Comparison of ENCODE assay signal across 11 cellular contexts in genomic region chr16:88700322-88700635, GRCh38. TPM values are rescaled to one million over a fixed set of nuclear protein-coding genes. Genes with fewer than 3 reads are reported as not detected.
DNase-seq lines count a peak whose midpoint lies in the region; ATAC-seq, FAIRE-seq and TF ChIP-seq lines count a peak whose summit lies in the region.
"Had no signal": no experiment of that assay in that cellular context is flagged by ENCODE, and none has a peak within 500 bp of the region (broad histone marks: within the 10 kb centered on the region; RNA-seq: fewer than 3 reads in every experiment).

No MANE protein-coding gene starts in this region.

- peaks cover 67% of the 10 kb centered on the region for H3K4me1 ChIP-seq in OCI-LY7 (ENCODE audit: insufficient read depth, low read length, poor library complexity, severe bottlenecking)
- peaks cover 78% of the 10 kb centered on the region for H3K4me1 ChIP-seq in effector memory CD4-positive, alpha-beta T cell (ENCODE audit: control insufficient read depth, insufficient read depth, low read length, poor library complexity, severe bottlenecking)
- no peaks in the 10 kb centered on the region for H3K4me1 ChIP-seq in small intestine (ENCODE audit: control insufficient read depth in 2 of 2, insufficient read depth in 1 of 2, low read depth in 1 of 2, low read length in 1 of 2)
- peaks cover 6% of the 10 kb centered on the region for H3K4me1 ChIP-seq in mammary epithelial cell (ENCODE audit: insufficient read depth, low read length)

- H3K27ac ChIP-seq in OCI-LY7 (ENCODE audit: low read depth, low read length, poor library complexity, severe bottlenecking) (peak overlapping the region; percentile 71), small intestine (ENCODE audit: low read depth in 1 of 2, low read length in 1 of 2) (peak overlapping the region; percentile 27 to 86), mammary epithelial cell (ENCODE audit: insufficient read depth, low read depth, low read length) (no peak overlapping the region)
- H3K27ac ChIP-seq in effector memory CD4-positive, alpha-beta T cell (ENCODE audit: insufficient read depth, low read length, poor library complexity, severe bottlenecking): peak overlapping the region; percentile 88

- peak overlapping the region; percentile 97 for H3K27ac Mint-ChIP-seq in activated CD4-positive, alpha-beta T cell treated with anti-CD3 and anti-CD28 coated beads for 36 hours

- H3K36me3 ChIP-seq in OCI-LY7 (ENCODE audit: insufficient read depth, low read length) (peaks cover 24% of the 10 kb centered on the region; the same call in 1 of the 2 replicates), small intestine (ENCODE audit: control insufficient read depth in 2 of 2, insufficient read depth in 2 of 2, low read length in 2 of 2) (peaks cover 4 to 7% of the 10 kb centered on the region in 2 donors), mammary epithelial cell (ENCODE audit: insufficient read depth, low read length) (no peaks in the 10 kb centered on the region)
- peaks cover 47% of the 10 kb centered on the region for H3K36me3 ChIP-seq in effector memory CD4-positive, alpha-beta T cell (ENCODE audit: control insufficient read depth, insufficient read depth, low read length)

- H3K36me3 Mint-ChIP-seq in activated CD4-positive, alpha-beta T cell treated with anti-CD3 and anti-CD28 coated beads for 36 hours (ENCODE audit: low read depth): peaks cover 31% of the 10 kb centered on the region

- POLR2A ChIA-PET in activated CD4-positive, alpha-beta T cell treated with anti-CD3 and anti-CD28 coated beads for 36 hours (lab: Charles Lee): interaction anchor here (0.6 to 2.6 kb wide), 4 partner anchors 13 to 110 kb away, joined by 3 to 7 read pairs (median 3); no protein-coding TSS in a partner anchor
- POLR2A ChIA-PET in OCI-LY7 (lab: Charles Lee): interaction anchor here (0.5 kb wide), 1 partner anchor 20 kb away, joined by 3 read pairs; no protein-coding TSS in a partner anchor

- H3K9me3 Mint-ChIP-seq in activated CD4-positive, alpha-beta T cell treated with anti-CD3 and anti-CD28 coated beads for 36 hours (ENCODE audit: low read depth): no peaks in the 10 kb centered on the region

- H3K4me3 Mint-ChIP-seq in activated CD4-positive, alpha-beta T cell treated with anti-CD3 and anti-CD28 coated beads for 36 hours: peak overlapping the region; percentile 92

- H3K4me2 ChIP-seq in OCI-LY7 (ENCODE audit: low read length) (peak overlapping the region; percentile 79), mammary epithelial cell (ENCODE audit: insufficient read depth, low read depth, low read length) (no peak overlapping the region)

- no peaks in the 10 kb centered on the region for H3K9me3 ChIP-seq in OCI-LY7 (ENCODE audit: low read length)
- H3K9me3 ChIP-seq in effector memory CD4-positive, alpha-beta T cell (ENCODE audit: control insufficient read depth, low read length): no peaks in the 10 kb centered on the region
- H3K9me3 ChIP-seq in small intestine (ENCODE audit: control insufficient read depth, low read depth): no peaks in the 10 kb centered on the region
- H3K9me3 ChIP-seq in mammary epithelial cell (replicated peaks; ENCODE audit: insufficient read depth, low read length): no peaks in the 10 kb centered on the region

- intact Hi-C loops in activated CD4-positive, alpha-beta T cell treated with anti-CD3 and anti-CD28 coated beads for 36 hours (cut with DNase I, micrococcal nuclease): loop anchor here (2.0 to 5.0 kb wide), 4 partner anchors 13 to 1308 kb away; partner anchors contain the start of genes MAP1LC3B (in 1 of the 2), SNAI3 (in 1 of the 2) and ZFPM1 (in 1 of the 2)
- intact Hi-C loops in OCI-LY7 (cut with micrococcal nuclease; ENCODE audit: unreplicated experiment) (loop anchor here (5.0 kb wide), 2 partner anchors 68 to 128 kb away; partner anchors contain the start of gene ZC3H18), mammary epithelial cell (cut with micrococcal nuclease) (no loop called here)

- dilution Hi-C loops in mammary epithelial cell (cut with HindIII; ENCODE audit: low sequenced_read_pairs): no loop called here

- H3K27me3 Mint-ChIP-seq in activated CD4-positive, alpha-beta T cell treated with anti-CD3 and anti-CD28 coated beads for 36 hours: no peaks in the 10 kb centered on the region

- ATAC-seq in activated CD4-positive, alpha-beta T cell treated with anti-CD3 and anti-CD28 coated beads for 36 hours: no peak
- no peak for ATAC-seq in GM19467 (IDR thresholded peaks at IDR 0.05; ENCODE audit: unreplicated experiment)

- CTCF ChIA-PET in activated CD4-positive, alpha-beta T cell treated with anti-CD3 and anti-CD28 coated beads for 36 hours (lab: Charles Lee): interaction anchor here (1.3 kb wide), 1 partner anchor 15 kb away, joined by 6 read pairs; no protein-coding TSS in a partner anchor
- CTCF ChIA-PET in OCI-LY7 (lab: Charles Lee; ENCODE audit: unreplicated experiment) (no interaction called here), mammary epithelial cell (lab: Charles Lee; ENCODE audit: low non-redundant PET) (no interaction called here)

- in situ Hi-C loops in mammary epithelial cell (cut with MboI; ENCODE audit: low sequenced_read_pairs in 2 of 2): no loop called here

- H3K4me3 ChIP-seq in OCI-LY7 (ENCODE audit: low read depth, low read length, poor library complexity, severe bottlenecking) (peak overlapping the region; percentile 89), small intestine (ENCODE audit: low read depth in 1 of 2, low read length in 2 of 2) (no peak overlapping the region), mammary epithelial cell (replicated peaks in 1 of 3; ENCODE audit: insufficient read depth in 1 of 3, low read depth in 2 of 3, low read length in 3 of 3) (no peak overlapping the region)
- H3K4me3 ChIP-seq in effector memory CD4-positive, alpha-beta T cell (ENCODE audit: insufficient read depth, low read depth, low read length, poor library complexity, severe bottlenecking): peak overlapping the region; percentile 80

- H3K9ac ChIP-seq in mammary epithelial cell (ENCODE audit: insufficient read depth, low read length): no peak overlapping the region

- no peaks in the 10 kb centered on the region for H4K20me1 ChIP-seq in OCI-LY7 (ENCODE audit: insufficient read depth, low read length)
- H4K20me1 ChIP-seq in mammary epithelial cell (ENCODE audit: insufficient read depth, low read length): no peaks in the 10 kb centered on the region

- no TSS peak for BruUV-seq in OCI-LY7 (replicated peaks; lab: Mats Ljungman, UMichigan)
- BruUV-seq in mammary epithelial cell (replicated peaks; lab: Mats Ljungman, UMichigan): no TSS peak

- 55 to 72% (median 70%) methylated on average over 14 of the region's 14 CpGs for WGBS in small intestine, 3 donors
- WGBS in mammary epithelial cell (ENCODE audit: low coverage, missing lambda C conversion rate): 95% methylated on average over 14 of the region's 14 CpGs

- no peaks in the 10 kb centered on the region for H3K27me3 ChIP-seq in effector memory CD4-positive, alpha-beta T cell (replicated peaks; ENCODE audit: control insufficient read depth, insufficient read depth, low read length, poor library complexity, severe bottlenecking)
- no peaks in the 10 kb centered on the region for H3K27me3 ChIP-seq in small intestine (ENCODE audit: control insufficient read depth in 2 of 2, insufficient read depth in 2 of 2, low read length in 2 of 2)
- H3K27me3 ChIP-seq in mammary epithelial cell (ENCODE audit: insufficient read depth, low read length): no peaks in the 10 kb centered on the region

- H3K4me1 Mint-ChIP-seq in activated CD4-positive, alpha-beta T cell treated with anti-CD3 and anti-CD28 coated beads for 36 hours: peaks cover 55% of the 10 kb centered on the region

- peaks cover 10% of the 10 kb centered on the region; the same call in 1 of the 2 replicates for H3K79me2 ChIP-seq in OCI-LY7 (ENCODE audit: insufficient read depth, low read depth, low read length)
- H3K79me2 ChIP-seq in mammary epithelial cell (ENCODE audit: insufficient read depth, low read length): no peaks in the 10 kb centered on the region

- TF ChIP-seq CTCF in OCI-LY7 (conservative IDR thresholded peaks at IDR 0.05; ENCODE audit: low read length): no peak
- TF ChIP-seq CTCF in mammary epithelial cell (conservative IDR thresholded peaks at IDR 0.05 in 1 of 2, IDR thresholded peaks at IDR 0.05 in 1 of 2; ENCODE audit: extremely low read depth in 1 of 2, insufficient read depth in 1 of 2, low read depth in 1 of 2, low read length in 2 of 2): no peak

- no peak for DNase-seq in activated CD4-positive, alpha-beta T cell treated with anti-CD3 and anti-CD28 coated beads for 36 hours
- no peak for DNase-seq in activated CD4-positive, alpha-beta T cell treated with anti-CD3 and anti-CD28 coated beads, Interleukin-2, amount 50 U/mL, for 48 hours
- DNase-seq in OCI-LY7 (ENCODE audit: low spot score): no peak
- DNase-seq in effector memory CD4-positive, alpha-beta T cell: no peak
- DNase-seq in small intestine: no peak
- no peak for DNase-seq in mammary epithelial cell
- no peak for DNase-seq in islet precursor cell
- DNase-seq: NCI-H2029 had no signal

- H2AFZ ChIP-seq in OCI-LY7 (ENCODE audit: low read length): no peak overlapping the region
- H2AFZ ChIP-seq in mammary epithelial cell (ENCODE audit: low read depth, low read length): no peak overlapping the region

- FAIRE-seq in small intestine (lab: Jason Lieb, UNC): no peak
- FAIRE-seq: A204.1 had no signal

- no peaks in the 10 kb centered on the region for H3K9me2 ChIP-seq in OCI-LY7 (ENCODE audit: insufficient read depth, low read length)

RNA-seq across cellular contexts. Expression of gene RNF166, which starts 5.9 kb away (rescaled TPM):
- total RNA-seq in activated CD4-positive, alpha-beta T cell treated with anti-CD3 and anti-CD28 coated beads for 36 hours: 10 to 100 TPM; 44.0 to 49.7 TPM
- 39.2 and 52.4 TPM in 2 replicates for total RNA-seq in OCI-LY7 (2014; rRNA removed; shearing (Covaris generic))
- 40.3 and 56.2 TPM in 2 replicates for total RNA-seq in OCI-LY7 (2022)
- 10 to 100 TPM in 2 of 3 donors, 1 to 10 TPM in 1; 9.2 to 15.1 (median 13.5) TPM for polyA plus RNA-seq in small intestine
- total RNA-seq in mammary epithelial cell: 10 to 100 TPM in 1 of 2 donors, 1 to 10 TPM in 1; 9.8 to 11.2 TPM
- 5.1 TPM for polyA plus RNA-seq in mammary epithelial cell
- 1.7 TPM for polyA minus RNA-seq in mammary epithelial cell

RNA-seq across cellular contexts. Expression of gene CTU2, which starts 6.0 kb away (rescaled TPM):
- total RNA-seq in activated CD4-positive, alpha-beta T cell treated with anti-CD3 and anti-CD28 coated beads for 36 hours: 10 to 100 TPM; 29.6 to 36.2 TPM
- 18.5 and 21.9 TPM in 2 replicates for total RNA-seq in OCI-LY7 (2014; rRNA removed; shearing (Covaris generic))
- total RNA-seq in OCI-LY7 (2022): 23.3 and 24.4 TPM in 2 replicates
- polyA plus RNA-seq in small intestine: 10 to 100 TPM; 10.1 to 15.0 (median 12.4) TPM
- total RNA-seq in mammary epithelial cell: 10 to 100 TPM; 13.2 to 26.5 TPM
- polyA plus RNA-seq in mammary epithelial cell: 12.8 TPM
- 12.3 TPM for polyA minus RNA-seq in mammary epithelial cell

RNA-seq across cellular contexts. Expression of gene SNAI3, which starts 14.0 kb away (rescaled TPM):
- 1 to 10 TPM; 3.6 to 4.1 TPM for total RNA-seq in activated CD4-positive, alpha-beta T cell treated with anti-CD3 and anti-CD28 coated beads for 36 hours
- 2.4 and 3.1 TPM in 2 replicates for total RNA-seq in OCI-LY7 (2014; rRNA removed; shearing (Covaris generic))
- total RNA-seq in OCI-LY7 (2022) (1.6 and 3.3 TPM in 2 replicates), mammary epithelial cell (not detected)
- polyA plus RNA-seq in small intestine (1 to 10 TPM in 1 of 3 donors, under 1 TPM in 2; 0.45 to 3.2 (median 0.72) TPM), mammary epithelial cell (0.07 TPM)
- polyA minus RNA-seq in mammary epithelial cell: not detected
- total RNA-seq: dermis blood vessel endothelial cell had no signal

RNA-seq across cellular contexts. Expression of gene MVD, which starts 37.4 kb away (rescaled TPM):
- total RNA-seq in activated CD4-positive, alpha-beta T cell treated with anti-CD3 and anti-CD28 coated beads for 36 hours: 10 to 100 TPM; 62.8 to 81.1 TPM
- 65.6 and 74.4 TPM in 2 replicates for total RNA-seq in OCI-LY7 (2014; rRNA removed; shearing (Covaris generic))
- total RNA-seq in OCI-LY7 (2022) (136 and 158 TPM in 2 replicates), mammary epithelial cell (100 to 1,000 TPM in 1 of 2 donors, 10 to 100 TPM in 1; 57.7 to 171 TPM)
- polyA plus RNA-seq in small intestine (100 to 1,000 TPM in 1 of 3 donors, 10 to 100 TPM in 2; 28.4 to 115 (median 40.3) TPM), mammary epithelial cell (136 TPM)
- 54.3 TPM for polyA minus RNA-seq in mammary epithelial cell

RNA-seq across cellular contexts. Expression of gene CYBA, which starts 49.4 kb away (rescaled TPM):
- 100 to 1,000 TPM; 155 to 200 TPM for total RNA-seq in activated CD4-positive, alpha-beta T cell treated with anti-CD3 and anti-CD28 coated beads for 36 hours
- total RNA-seq in OCI-LY7 (2014; rRNA removed; shearing (Covaris generic)): 601 and 647 TPM in 2 replicates
- total RNA-seq in OCI-LY7 (2022) (315 and 359 TPM in 2 replicates), mammary epithelial cell (10 to 100 TPM in 1 of 2 donors, 1 to 10 TPM in 1; 2.5 to 20.3 TPM)
- polyA plus RNA-seq in small intestine (100 to 1,000 TPM in 2 of 3 donors, 10 to 100 TPM in 1; 61.1 to 320 (median 140) TPM), mammary epithelial cell (2.1 TPM)
- 3.1 TPM for polyA minus RNA-seq in mammary epithelial cell

Comparison
In these comparisons a context has a peak if more than half of its experiments do, and no peak if none do; other contexts are left out.
1. H3K4me3 ChIP-seq: peak in OCI-LY7 (single experiment) and effector memory CD4-positive, alpha-beta T cell (single experiment); none in small intestine (0 of 2) and mammary epithelial cell (0 of 3).